ENCODE assay signal across 1 cellular context in the genomic region with DNA sequence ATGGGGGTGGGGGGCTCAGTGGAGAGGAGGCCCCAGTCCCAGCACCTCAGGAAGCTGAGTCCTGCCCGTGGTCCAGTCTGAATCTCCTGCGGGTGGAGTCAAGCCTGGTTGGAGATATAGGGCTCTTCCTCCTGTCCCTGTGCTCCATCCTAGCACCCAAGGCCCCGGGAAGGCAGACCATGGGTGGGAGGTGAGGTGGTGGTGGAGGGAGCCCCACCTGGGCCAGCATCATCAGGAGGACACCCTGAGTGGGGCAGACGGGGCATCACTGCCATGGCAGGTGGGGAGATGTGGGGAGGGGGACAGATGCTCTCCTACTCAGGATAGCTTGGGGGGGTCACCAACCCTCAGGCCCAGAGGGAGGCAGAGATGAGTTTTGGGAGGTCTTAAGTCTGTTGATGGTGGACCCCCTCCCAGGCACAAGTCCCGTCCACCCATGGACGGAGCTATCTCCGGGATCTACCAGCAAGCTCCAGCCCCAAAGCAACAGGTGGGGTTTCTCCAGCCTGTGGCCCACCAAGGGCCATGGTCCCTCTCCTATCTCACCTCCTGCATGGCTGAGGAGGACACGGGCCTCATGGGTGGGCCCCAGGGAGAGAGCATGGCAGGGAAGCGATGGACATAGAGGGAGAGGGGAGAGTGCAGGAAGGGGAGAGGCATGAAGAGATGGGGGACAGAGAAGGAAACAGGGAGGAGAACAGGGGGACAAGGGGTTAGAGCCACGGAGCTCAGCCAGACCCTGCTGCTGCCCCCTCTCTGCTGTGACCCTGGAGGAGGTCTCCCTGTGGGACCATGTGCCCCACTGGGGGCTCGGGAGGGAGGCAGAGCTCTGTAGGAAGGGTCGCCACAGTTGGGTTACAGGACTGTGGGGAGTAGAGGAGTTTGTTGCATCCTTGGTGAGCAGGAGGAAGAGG.
TF ChIP-seq lines count a peak whose summit lies in the region.

No MANE protein-coding gene starts in this region.

TF ChIP-seq in H1, 55 proteins besides CTCF, POLR2A, EP300 and RAD21:
- TF ChIP-seq TCF12 (IDR thresholded peaks at IDR 0.05; ENCODE audit: low read depth, low read length) (no peak), CTBP2 (IDR thresholded peaks at IDR 0.05; ENCODE audit: borderline replicate concordance, insufficient read depth, insufficient read length, low read length) (no peak), SIN3A (conservative IDR thresholded peaks at IDR 0.05 in 1 of 2, IDR thresholded peaks at IDR 0.05 in 1 of 2; ENCODE audit: low read depth in 1 of 2, low read length in 2 of 2) (no peak), ASH2L (IDR thresholded peaks at IDR 0.05; ENCODE audit: low read length) (no peak), SP2 (IDR thresholded peaks at IDR 0.05; ENCODE audit: low read length) (no peak), EGR1 (IDR thresholded peaks at IDR 0.05; ENCODE audit: borderline replicate concordance, low read depth, low read length) (no peak), SIX5 (IDR thresholded peaks at IDR 0.05; ENCODE audit: low read depth, low read length) (no peak), POU5F1 (IDR thresholded peaks at IDR 0.05; ENCODE audit: low read depth, low read length) (no peak)
- TF ChIP-seq, protein P1, sequence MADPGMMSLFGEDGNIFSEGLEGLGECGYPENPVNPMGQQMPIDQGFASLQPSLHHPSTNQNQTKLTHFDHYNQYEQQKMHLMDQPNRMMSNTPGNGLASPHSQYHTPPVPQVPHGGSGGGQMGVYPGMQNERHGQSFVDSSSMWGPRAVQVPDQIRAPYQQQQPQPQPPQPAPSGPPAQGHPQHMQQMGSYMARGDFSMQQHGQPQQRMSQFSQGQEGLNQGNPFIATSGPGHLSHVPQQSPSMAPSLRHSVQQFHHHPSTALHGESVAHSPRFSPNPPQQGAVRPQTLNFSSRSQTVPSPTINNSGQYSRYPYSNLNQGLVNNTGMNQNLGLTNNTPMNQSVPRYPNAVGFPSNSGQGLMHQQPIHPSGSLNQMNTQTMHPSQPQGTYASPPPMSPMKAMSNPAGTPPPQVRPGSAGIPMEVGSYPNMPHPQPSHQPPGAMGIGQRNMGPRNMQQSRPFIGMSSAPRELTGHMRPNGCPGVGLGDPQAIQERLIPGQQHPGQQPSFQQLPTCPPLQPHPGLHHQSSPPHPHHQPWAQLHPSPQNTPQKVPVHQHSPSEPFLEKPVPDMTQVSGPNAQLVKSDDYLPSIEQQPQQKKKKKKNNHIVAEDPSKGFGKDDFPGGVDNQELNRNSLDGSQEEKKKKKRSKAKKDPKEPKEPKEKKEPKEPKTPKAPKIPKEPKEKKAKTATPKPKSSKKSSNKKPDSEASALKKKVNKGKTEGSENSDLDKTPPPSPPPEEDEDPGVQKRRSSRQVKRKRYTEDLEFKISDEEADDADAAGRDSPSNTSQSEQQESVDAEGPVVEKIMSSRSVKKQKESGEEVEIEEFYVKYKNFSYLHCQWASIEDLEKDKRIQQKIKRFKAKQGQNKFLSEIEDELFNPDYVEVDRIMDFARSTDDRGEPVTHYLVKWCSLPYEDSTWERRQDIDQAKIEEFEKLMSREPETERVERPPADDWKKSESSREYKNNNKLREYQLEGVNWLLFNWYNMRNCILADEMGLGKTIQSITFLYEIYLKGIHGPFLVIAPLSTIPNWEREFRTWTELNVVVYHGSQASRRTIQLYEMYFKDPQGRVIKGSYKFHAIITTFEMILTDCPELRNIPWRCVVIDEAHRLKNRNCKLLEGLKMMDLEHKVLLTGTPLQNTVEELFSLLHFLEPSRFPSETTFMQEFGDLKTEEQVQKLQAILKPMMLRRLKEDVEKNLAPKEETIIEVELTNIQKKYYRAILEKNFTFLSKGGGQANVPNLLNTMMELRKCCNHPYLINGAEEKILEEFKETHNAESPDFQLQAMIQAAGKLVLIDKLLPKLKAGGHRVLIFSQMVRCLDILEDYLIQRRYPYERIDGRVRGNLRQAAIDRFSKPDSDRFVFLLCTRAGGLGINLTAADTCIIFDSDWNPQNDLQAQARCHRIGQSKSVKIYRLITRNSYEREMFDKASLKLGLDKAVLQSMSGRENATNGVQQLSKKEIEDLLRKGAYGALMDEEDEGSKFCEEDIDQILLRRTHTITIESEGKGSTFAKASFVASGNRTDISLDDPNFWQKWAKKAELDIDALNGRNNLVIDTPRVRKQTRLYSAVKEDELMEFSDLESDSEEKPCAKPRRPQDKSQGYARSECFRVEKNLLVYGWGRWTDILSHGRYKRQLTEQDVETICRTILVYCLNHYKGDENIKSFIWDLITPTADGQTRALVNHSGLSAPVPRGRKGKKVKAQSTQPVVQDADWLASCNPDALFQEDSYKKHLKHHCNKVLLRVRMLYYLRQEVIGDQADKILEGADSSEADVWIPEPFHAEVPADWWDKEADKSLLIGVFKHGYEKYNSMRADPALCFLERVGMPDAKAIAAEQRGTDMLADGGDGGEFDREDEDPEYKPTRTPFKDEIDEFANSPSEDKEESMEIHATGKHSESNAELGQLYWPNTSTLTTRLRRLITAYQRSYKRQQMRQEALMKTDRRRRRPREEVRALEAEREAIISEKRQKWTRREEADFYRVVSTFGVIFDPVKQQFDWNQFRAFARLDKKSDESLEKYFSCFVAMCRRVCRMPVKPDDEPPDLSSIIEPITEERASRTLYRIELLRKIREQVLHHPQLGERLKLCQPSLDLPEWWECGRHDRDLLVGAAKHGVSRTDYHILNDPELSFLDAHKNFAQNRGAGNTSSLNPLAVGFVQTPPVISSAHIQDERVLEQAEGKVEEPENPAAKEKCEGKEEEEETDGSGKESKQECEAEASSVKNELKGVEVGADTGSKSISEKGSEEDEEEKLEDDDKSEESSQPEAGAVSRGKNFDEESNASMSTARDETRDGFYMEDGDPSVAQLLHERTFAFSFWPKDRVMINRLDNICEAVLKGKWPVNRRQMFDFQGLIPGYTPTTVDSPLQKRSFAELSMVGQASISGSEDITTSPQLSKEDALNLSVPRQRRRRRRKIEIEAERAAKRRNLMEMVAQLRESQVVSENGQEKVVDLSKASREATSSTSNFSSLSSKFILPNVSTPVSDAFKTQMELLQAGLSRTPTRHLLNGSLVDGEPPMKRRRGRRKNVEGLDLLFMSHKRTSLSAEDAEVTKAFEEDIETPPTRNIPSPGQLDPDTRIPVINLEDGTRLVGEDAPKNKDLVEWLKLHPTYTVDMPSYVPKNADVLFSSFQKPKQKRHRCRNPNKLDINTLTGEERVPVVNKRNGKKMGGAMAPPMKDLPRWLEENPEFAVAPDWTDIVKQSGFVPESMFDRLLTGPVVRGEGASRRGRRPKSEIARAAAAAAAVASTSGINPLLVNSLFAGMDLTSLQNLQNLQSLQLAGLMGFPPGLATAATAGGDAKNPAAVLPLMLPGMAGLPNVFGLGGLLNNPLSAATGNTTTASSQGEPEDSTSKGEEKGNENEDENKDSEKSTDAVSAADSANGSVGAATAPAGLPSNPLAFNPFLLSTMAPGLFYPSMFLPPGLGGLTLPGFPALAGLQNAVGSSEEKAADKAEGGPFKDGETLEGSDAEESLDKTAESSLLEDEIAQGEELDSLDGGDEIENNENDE (IDR thresholded peaks at IDR 0.05; ENCODE audit: insufficient replicate concordance, low read length) = no peak
